ENCODE assay signal across 8 cellular contexts in the genomic region with DNA sequence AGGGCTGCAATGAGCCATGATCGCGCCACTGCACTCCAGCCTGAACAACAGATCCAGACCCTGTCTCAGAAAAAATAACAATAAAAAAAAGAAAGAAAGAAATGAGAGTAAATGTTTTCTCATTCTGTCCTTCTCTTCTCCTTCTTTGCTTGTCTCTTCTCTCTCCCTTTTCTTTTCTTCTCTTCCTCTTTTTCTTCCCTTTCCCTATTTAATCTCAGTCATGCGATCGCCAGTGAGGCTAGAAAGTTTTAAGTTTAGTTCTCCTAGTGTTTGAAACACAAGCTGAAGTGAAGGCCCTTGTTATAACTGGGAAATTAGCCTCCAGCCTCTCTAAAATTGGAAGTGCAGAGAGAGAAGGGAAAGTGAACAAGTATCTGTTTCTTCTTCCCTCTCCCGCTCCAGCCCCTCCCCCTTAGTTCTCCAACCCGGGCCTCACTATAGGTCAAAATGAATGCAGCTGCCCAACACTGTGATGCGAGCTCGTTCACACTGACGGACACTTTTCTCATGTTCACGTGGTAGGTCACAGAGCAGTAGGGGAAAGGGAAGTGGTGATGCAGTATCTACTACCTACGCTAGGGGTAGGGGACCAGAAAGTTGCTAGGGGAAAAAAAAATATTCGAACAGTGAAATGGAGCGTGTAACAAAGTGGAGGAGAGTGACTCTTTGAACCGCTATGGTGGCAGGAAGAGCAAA. TPM values are rescaled to one million over a fixed set of nuclear protein-coding genes. Genes with fewer than 3 reads are reported as not detected.
A peak's percentile ranks its signal among the peaks of the same experiment; 100 is the strongest.
DNase-seq lines count a peak whose midpoint lies in the region; ATAC-seq lines count a peak whose summit lies in the region.

No MANE protein-coding gene starts in this region.

- no peaks in the 10 kb centered on the region for H3K9me3 Mint-ChIP-seq in CD4-positive, alpha-beta memory T cell
- H3K9me3 Mint-ChIP-seq in central memory CD8-positive, alpha-beta T cell = no peaks in the 10 kb centered on the region

- H3K4me3 Mint-ChIP-seq in CD4-positive, alpha-beta memory T cell = peak overlapping the region; percentile 54 to 89 (median 77)
- peak overlapping the region; percentile 61 for H3K4me3 Mint-ChIP-seq in central memory CD8-positive, alpha-beta T cell

- H3K27ac Mint-ChIP-seq in CD4-positive, alpha-beta memory T cell = peak overlapping the region; percentile 60 to 87 (median 68)
- peak overlapping the region; percentile 20 for H3K27ac Mint-ChIP-seq in central memory CD8-positive, alpha-beta T cell (ENCODE audit: low read depth)

- no peaks in the 10 kb centered on the region for H3K27me3 Mint-ChIP-seq in CD4-positive, alpha-beta memory T cell
- no peaks in the 10 kb centered on the region for H3K27me3 Mint-ChIP-seq in central memory CD8-positive, alpha-beta T cell

- no peak overlapping the region for H3K27ac ChIP-seq in CD4-positive, alpha-beta memory T cell (ENCODE audit: low read depth, low read length)
- H3K27ac ChIP-seq in mesodermal cell (ENCODE audit: low read depth, low read length, severe bottlenecking) = peak overlapping the region; percentile 75

- peak overlapping the region; percentile 30 to 40 for H3K4me3 ChIP-seq in CD4-positive, alpha-beta memory T cell (ENCODE audit: low read length in 2 of 2)
- H3K4me3 ChIP-seq in mesodermal cell (ENCODE audit: extremely low read depth, insufficient read depth, low read length, poor library complexity, severe bottlenecking) (no peak overlapping the region), MG63 (no peak overlapping the region)

- WGBS in mesodermal cell (ENCODE audit: insufficient coverage in 2 of 2), 2 experiments = 35 to 40% methylated on average over 7 of the region's 14 CpGs

- CTCF ChIA-PET in CD4-positive, alpha-beta memory T cell (lab: Charles Lee; ENCODE audit: partially characterized antibody) = interaction anchor here (0.9 to 1.6 kb wide), 10 partner anchors 9 to 576 kb away, joined by 3 to 6 read pairs (median 4); partner anchors contain the start of gene TSC22D2

- ATAC-seq in GM19395 (IDR thresholded peaks at IDR 0.05; ENCODE audit: unreplicated experiment) (peak; percentile 99), HG03378 (IDR thresholded peaks at IDR 0.05; ENCODE audit: unreplicated experiment) (peak; percentile 99)
- peak; percentile 97 for ATAC-seq in central memory CD8-positive, alpha-beta T cell (replicated peaks; ENCODE audit: extremely low read depth, poor library complexity, severe bottlenecking)

- H3K36me3 Mint-ChIP-seq in CD4-positive, alpha-beta memory T cell = no peaks in the 10 kb centered on the region
- no peaks in the 10 kb centered on the region for H3K36me3 Mint-ChIP-seq in central memory CD8-positive, alpha-beta T cell (ENCODE audit: insufficient read depth)

- intact Hi-C loops in CD4-positive, alpha-beta memory T cell (cut with micrococcal nuclease) = loop anchor here (1.0 kb wide), 2 partner anchors 24 to 111 kb away; partner anchors contain the start of gene TSC22D2

- peaks cover 17% of the 10 kb centered on the region for H3K4me1 ChIP-seq in CD4-positive, alpha-beta memory T cell (ENCODE audit: insufficient read depth, low read length)
- H3K4me1 ChIP-seq in mesodermal cell (ENCODE audit: control insufficient read depth, insufficient read depth, low read length, poor library complexity, severe bottlenecking) = peaks cover 11% of the 10 kb centered on the region

- H3K27me3 ChIP-seq in CD4-positive, alpha-beta memory T cell (ENCODE audit: insufficient read depth, low read length) = no peaks in the 10 kb centered on the region
- no peaks in the 10 kb centered on the region for H3K27me3 ChIP-seq in MG63

- peaks cover 19 to 23% (median 20%) of the 10 kb centered on the region in 4 donors for H3K4me1 Mint-ChIP-seq in CD4-positive, alpha-beta memory T cell
- H3K4me1 Mint-ChIP-seq in central memory CD8-positive, alpha-beta T cell = peaks cover 17% of the 10 kb centered on the region

- peak; percentile 50 to 67 (median 58) for DNase-seq in CD4-positive, alpha-beta memory T cell
- DNase-seq in T-helper 1 cell = peak in 4 of 5 donors; percentile 3 to 74 (median 22)
- DNase-seq in central memory CD8-positive, alpha-beta T cell (ENCODE audit: low spot score in 2 of 2) = peak in 1 of 2 donors; percentile 45
- DNase-seq in MG63 = no peak
- DNase-seq in HPDE6-E6E7 (ENCODE audit: extremely low spot score) = no peak

- POLR2A ChIA-PET in CD4-positive, alpha-beta memory T cell (lab: Charles Lee; ENCODE audit: partially characterized antibody) = interaction anchor here (0.9 to 2.5 kb wide), 3 partner anchors 24 to 379 kb away, joined by 3 to 20 read pairs (median 3); partner anchors contain the start of genes SIAH2 and TSC22D2

- no peaks in the 10 kb centered on the region for H3K9me3 ChIP-seq in CD4-positive, alpha-beta memory T cell (ENCODE audit: control insufficient read depth in 1 of 2, low read length in 2 of 2)
- H3K9me3 ChIP-seq in mesodermal cell (ENCODE audit: control insufficient read depth, low read length) = no peaks in the 10 kb centered on the region
- H3K9me3 ChIP-seq in MG63 = no peaks in the 10 kb centered on the region

- H3K36me3 ChIP-seq in CD4-positive, alpha-beta memory T cell (ENCODE audit: insufficient read depth, low read length) = no peaks in the 10 kb centered on the region
- H3K36me3 ChIP-seq in mesodermal cell (ENCODE audit: control insufficient read depth, insufficient read depth, low read length) (no peaks in the 10 kb centered on the region), MG63 (no peaks in the 10 kb centered on the region)

RNA-seq across cellular contexts. Expression of gene TSC22D2, which starts 23.4 kb away (rescaled TPM):
- 10 to 100 TPM; 25.3 to 25.7 TPM for total RNA-seq in CD4-positive, alpha-beta memory T cell
- 10 to 100 TPM in 1 of 2 donors, 1 to 10 TPM in 1; 5.5 to 14.1 TPM for polyA plus RNA-seq in CD4-positive, alpha-beta memory T cell
- polyA plus RNA-seq in mesodermal cell (2013, experiment 1 of 2) = 38.9 TPM
- 36.0 TPM for polyA plus RNA-seq in mesodermal cell (2013, experiment 2 of 2)
- total RNA-seq in MG63 (2014; rRNA removed; shearing (Covaris generic); ENCODE audit: low replicate concordance) = 6.3 and 10.3 TPM in 2 replicates

Comparison
In these comparisons a context has a peak if more than half of its experiments do, and no peak if none do; other contexts are left out.
1. DNase-seq: peak in CD4-positive, alpha-beta memory T cell (5 of 5) and T-helper 1 cell (4 of 5); none in MG63 (single experiment) and HPDE6-E6E7 (single experiment).
2. H3K4me3 ChIP-seq: peak in CD4-positive, alpha-beta memory T cell (2 of 2); none in mesodermal cell (single experiment) and MG63 (single experiment).
3. Peak in every context shown above with its lines, with median percentiles within 50 percentile points of each other: ATAC-seq.